In genomic region chr5:173640166-173640804, GRCh38 we compare ENCODE assay signal across 2 cellular contexts.
TF ChIP-seq lines count a peak whose summit lies in the region.

No MANE protein-coding gene starts in this region.

TF ChIP-seq in GM12891, 5 proteins besides CTCF, POLR2A, EP300 and RAD21:
- TF ChIP-seq POLR2AphosphoS5 (IDR thresholded peaks at IDR 0.05; ENCODE audit: low read depth, low read length) = no peak
- no peak for TF ChIP-seq TAF1 (IDR thresholded peaks at IDR 0.05; ENCODE audit: low read depth, low read length)
- no peak for TF ChIP-seq POU2F2 (IDR thresholded peaks at IDR 0.05; ENCODE audit: low read depth, low read length)
- TF ChIP-seq SPI1 (IDR thresholded peaks at IDR 0.05; ENCODE audit: low read depth, low read length) = no peak
- TF ChIP-seq PAX5 (IDR thresholded peaks at IDR 0.05; ENCODE audit: insufficient read depth, low read length, severe bottlenecking) = no peak

TF ChIP-seq in H1, 55 proteins besides CTCF, POLR2A, EP300 and RAD21:
- TF ChIP-seq TAF1 (IDR thresholded peaks at IDR 0.05; ENCODE audit: low read depth, low read length) = no peak
- TF ChIP-seq SIRT6 (IDR thresholded peaks at IDR 0.05; ENCODE audit: low read length) = no peak
- TF ChIP-seq HDAC2 (IDR thresholded peaks at IDR 0.05; ENCODE audit: borderline replicate concordance in 1 of 2, low read depth in 2 of 2, low read length in 2 of 2) = no peak
- no peak for TF ChIP-seq USF2 (IDR thresholded peaks at IDR 0.05; ENCODE audit: low read length)
- TF ChIP-seq JUND (IDR thresholded peaks at IDR 0.05; ENCODE audit: low read length) = no peak
- no peak for TF ChIP-seq CHD7 (IDR thresholded peaks at IDR 0.05; ENCODE audit: insufficient replicate concordance, low read length)
- no peak for TF ChIP-seq GABPA (IDR thresholded peaks at IDR 0.05; ENCODE audit: borderline replicate concordance, insufficient read depth, low read length)
- TF ChIP-seq FOSL1 (IDR thresholded peaks at IDR 0.05; ENCODE audit: insufficient read depth, low read depth, low read length) = no peak
- TF ChIP-seq SAP30 (IDR thresholded peaks at IDR 0.05; ENCODE audit: insufficient read depth, insufficient replicate concordance, low read length) = no peak
- TF ChIP-seq HDAC6 (IDR thresholded peaks at IDR 0.05; ENCODE audit: low read depth, low read length) = no peak
- TF ChIP-seq NANOG (IDR thresholded peaks at IDR 0.05; ENCODE audit: insufficient read depth, low read depth, low read length, poor library complexity, severe bottlenecking) = no peak
- no peak for TF ChIP-seq TEAD4 (IDR thresholded peaks at IDR 0.05; ENCODE audit: low read depth, low read length)
